In genomic region chr11:83174008-83174407, GRCh38 we compare ENCODE assay signal across 11 cellular contexts. TPM values are rescaled to one million over a fixed set of nuclear protein-coding genes. Genes with fewer than 3 reads are reported as not detected.
DNase-seq lines count a peak whose midpoint lies in the region; ATAC-seq and TF ChIP-seq lines count a peak whose summit lies in the region.
"Had no signal": no experiment of that assay in that cellular context is flagged by ENCODE, and none has a peak within 500 bp of the region (broad histone marks: within the 10 kb centered on the region; RNA-seq: fewer than 3 reads in every experiment).

No MANE protein-coding gene starts in this region.

- H3K27ac ChIP-seq in BLaER1 treated with 17β-estradiol and CSF1 and Interleukin-3, amounts not matched to agents 10 nM and 100 nM = peak overlapping the region in 3 of 11 experiments; percentile 10 to 42 (median 18); a peak in 3 of 22 replicates
- no peak overlapping the region for H3K27ac ChIP-seq in coronary artery
- H3K27ac ChIP-seq: body of pancreas had no signal

- H3K4me1 ChIP-seq in BLaER1 treated with 17β-estradiol and CSF1 and Interleukin-3, amounts not matched to agents 10 nM and 100 nM = peaks cover 23 to 63% (median 38%) of the 10 kb centered on the region in 10 experiments; a peak in 19 of 20 replicates

- H4K20me1 ChIP-seq in BLaER1 treated with 17β-estradiol and CSF1 and Interleukin-3, amounts not matched to agents 10 nM and 100 nM = peaks cover 89 to 100% (median 97%) of the 10 kb centered on the region in 11 experiments

- peaks cover 0 to 3% (median 0%) of the 10 kb centered on the region in 11 experiments; a peak in 3 of 22 replicates for H3K9me3 ChIP-seq in BLaER1 treated with 17β-estradiol and CSF1 and Interleukin-3, amounts not matched to agents 10 nM and 100 nM (replicated peaks in 1 of 11)
- H3K9me3 ChIP-seq: body of pancreas had no signal

- H3K36me3 ChIP-seq in BLaER1 treated with 17β-estradiol and CSF1 and Interleukin-3, amounts not matched to agents 10 nM and 100 nM = peaks cover 93 to 100% (median 97%) of the 10 kb centered on the region in 11 experiments

- peak; percentile 47 for ATAC-seq in GM18519 (IDR thresholded peaks at IDR 0.05; ENCODE audit: low FRiP score, unreplicated experiment)
- peak; percentile 44 for ATAC-seq in HG03196 (IDR thresholded peaks at IDR 0.05; ENCODE audit: unreplicated experiment)
- no peak for ATAC-seq in HG02623 (IDR thresholded peaks at IDR 0.05; ENCODE audit: unreplicated experiment)
- ATAC-seq: body of pancreas had no signal

- H3K9ac ChIP-seq in BLaER1 treated with 17β-estradiol and CSF1 and Interleukin-3, amounts not matched to agents 10 nM and 100 nM = peak overlapping the region in 2 of 11 experiments; percentile 11 to 17; a peak in 2 of 22 replicates

- TF ChIP-seq CTCF in coronary artery (IDR thresholded peaks at IDR 0.05) = no peak

- no peaks in the 10 kb centered on the region for H3K27me3 ChIP-seq in BLaER1 treated with 17β-estradiol and CSF1 and Interleukin-3, amounts not matched to agents 10 nM and 100 nM
- H3K27me3 ChIP-seq: body of pancreas had no signal

- H3K4me2 ChIP-seq in BLaER1 treated with 17β-estradiol and CSF1 and Interleukin-3, amounts not matched to agents 10 nM and 100 nM = peak overlapping the region in 8 of 11 experiments; percentile 17 to 82 (median 57); a peak in 18 of 22 replicates

- H3K4me3 ChIP-seq in BLaER1 treated with 17β-estradiol and CSF1 and Interleukin-3, amounts not matched to agents 10 nM and 100 nM = no peak overlapping the region
- peak overlapping the region; percentile 3 for H3K4me3 ChIP-seq in coronary artery
- H3K4me3 ChIP-seq: body of pancreas had no signal

- DNase-seq in coronary artery (ENCODE audit: low spot score) (no peak), islet precursor cell (no peak), NCI-H2107 treated with DMSO at 0.1 percent for 48 hours (lab: John Stamatoyannopoulos, UW; ENCODE audit: unreplicated experiment) (no peak), A172 (ENCODE audit: low spot score) (no peak)
- DNase-seq: activated CD8-positive, alpha-beta memory T cell treated with anti-CD3 and anti-CD28 coated beads for 24 hours; body of pancreas; NCI-H510A treated with DMSO at 0.1 percent for 48 hours had no signal

RNA-seq across cellular contexts. Expression of gene PCF11, which starts 17.1 kb away (rescaled TPM):
- 33.3 and 35.3 TPM in 2 replicates for total RNA-seq in A172 (2014; rRNA removed; shearing (Covaris generic))

RNA-seq across cellular contexts. Expression of gene ANKRD42, which starts 19.5 kb away (rescaled TPM):
- 7.0 and 11.1 TPM in 2 replicates for total RNA-seq in A172 (2014; rRNA removed; shearing (Covaris generic))
